Comparison of ENCODE assay signal across 8 cellular contexts in genomic region chr9:35604578-35605335, GRCh38. TPM values are rescaled to one million over a fixed set of nuclear protein-coding genes. Genes with fewer than 3 reads are reported as not detected.
A peak's percentile ranks its signal among the peaks of the same experiment; 100 is the strongest.
DNase-seq lines count a peak whose midpoint lies in the region; ATAC-seq and TF ChIP-seq lines count a peak whose summit lies in the region.

Gene TESK1, plus strand, starts transcription at chr9:35605262. Its CDS starts 358 bp downstream, at chr9:35605620.

- peak within 1 kb of the TSS; percentile 20 for H2BK120ac ChIP-seq in trophoblast cell (ENCODE audit: insufficient read depth, low read length, poor library complexity)

- H2BK5ac ChIP-seq in trophoblast cell (ENCODE audit: low read depth, low read length, poor library complexity) = peak within 1 kb of the TSS; percentile 58

- H3K14ac ChIP-seq in trophoblast cell (ENCODE audit: low read length) = peak within 1 kb of the TSS; percentile 46

- TF ChIP-seq CTCF in heart left ventricle (IDR thresholded peaks at IDR 0.05) (no peak), tibial artery (IDR thresholded peaks at IDR 0.05) (no peak)

- intact Hi-C loops in heart left ventricle (cut with DNase I) = loop anchor here in 5 of 10 donors (1.0 to 10.0 kb wide), 9 partner anchors 42 to 492 kb away; partner anchors contain the start of genes CCDC107 (in 2 of the 5), RMRP (in 2 of the 5), SIT1 (in 2 of the 5) and ATOSB (in 1 of the 5)
- intact Hi-C loops in tibial artery (cut with DNase I; ENCODE audit: low total_unique reads) = loop anchor here (5.0 kb wide), 1 partner anchor 38 kb away; no protein-coding TSS in a partner anchor

- peak within 1 kb of the TSS; percentile 89 for H3K9ac ChIP-seq in adipocyte (ENCODE audit: low read length)
- peak within 1 kb of the TSS; percentile 89 for H3K9ac ChIP-seq in trophoblast cell (ENCODE audit: low read length)

- no peaks in the 10 kb centered on the region for H3K27me3 ChIP-seq in adipocyte (replicated peaks; ENCODE audit: control insufficient read depth, insufficient read depth, low read length)
- no peaks in the 10 kb centered on the region for H3K27me3 ChIP-seq in heart left ventricle
- H3K27me3 ChIP-seq in trophoblast cell (ENCODE audit: insufficient read depth, low read length) = no peaks in the 10 kb centered on the region
- no peaks in the 10 kb centered on the region for H3K27me3 ChIP-seq in tibial artery

- H3K79me2 ChIP-seq in trophoblast cell (ENCODE audit: control insufficient read depth, insufficient read depth, low read length, poor library complexity) = peaks cover 5% of the 10 kb centered on the region

- no peak for TF ChIP-seq POLR2A in heart left ventricle (IDR thresholded peaks at IDR 0.05)

- H3K4me2 ChIP-seq in trophoblast cell (ENCODE audit: low read length) = peak within 1 kb of the TSS; percentile 96

- H3K79me1 ChIP-seq in trophoblast cell (ENCODE audit: low read length) = peaks cover 9% of the 10 kb centered on the region

- H4K8ac ChIP-seq in trophoblast cell (ENCODE audit: low read depth, low read length) = peak within 1 kb of the TSS; percentile 31

- H4K12ac ChIP-seq in trophoblast cell (ENCODE audit: low read depth, low read length) = no peak within 1 kb of the TSS

- H2AFZ ChIP-seq in trophoblast cell (ENCODE audit: insufficient read depth, low read length, poor library complexity) = peak within 1 kb of the TSS; percentile 49

- H3K27ac ChIP-seq in heart left ventricle = peak within 1 kb of the TSS; percentile 77 to 99 (median 93)
- H3K27ac ChIP-seq in trophoblast cell (ENCODE audit: low read depth, low read length) = peak within 1 kb of the TSS; percentile 77
- H3K27ac ChIP-seq in tibial artery = peak within 1 kb of the TSS; percentile 91 to 94

- H3K36me3 ChIP-seq in adipocyte (ENCODE audit: control insufficient read depth, insufficient read depth, low read length, severe bottlenecking) (peaks cover 27% of the 10 kb centered on the region), heart left ventricle (peaks cover 0 to 29% (median 24%) of the 10 kb centered on the region in 9 donors), trophoblast cell (ENCODE audit: control insufficient read depth in 1 of 2, insufficient read depth in 2 of 2, low read length in 2 of 2) (peaks cover 23 to 31% of the 10 kb centered on the region in 2 experiments), tibial artery (peaks cover 17 to 27% (median 18%) of the 10 kb centered on the region in 3 donors)

- WGBS in heart left ventricle, 4 donors = 0 to 1% (median 0%) methylated on average over 22 to 52 of the region's 52 CpGs
- WGBS in trophoblast cell (ENCODE audit: extremely low coverage, insufficient coverage, insufficient read length) = no CpG with 5 or more reads among the region's 52 CpGs

- H3K4me3 ChIP-seq in adipocyte (ENCODE audit: low read length) (peak within 1 kb of the TSS; percentile 92), heart left ventricle (peak within 1 kb of the TSS; percentile 58 to 96 (median 78)), trophoblast cell (ENCODE audit: low read depth, low read length) (peak within 1 kb of the TSS; percentile 84), tibial artery (peak within 1 kb of the TSS; percentile 84 to 94)

- no peak within 1 kb of the TSS for H2BK12ac ChIP-seq in trophoblast cell (ENCODE audit: low read length)

- H2AK5ac ChIP-seq in trophoblast cell (ENCODE audit: low read length) = no peak within 1 kb of the TSS

- peak within 1 kb of the TSS; percentile 16 for H3K18ac ChIP-seq in trophoblast cell (ENCODE audit: low read length)

- ATAC-seq in heart left ventricle = peak; percentile 8 to 62 (median 46)

- peak within 1 kb of the TSS; percentile 31 for H3K4ac ChIP-seq in trophoblast cell (ENCODE audit: low read depth, low read length)

- no peaks in the 10 kb centered on the region for H3K9me3 ChIP-seq in adipocyte (ENCODE audit: control insufficient read depth, low read length)
- H3K9me3 ChIP-seq in heart left ventricle = no peaks in the 10 kb centered on the region
- peaks cover 1% of the 10 kb centered on the region for H3K9me3 ChIP-seq in trophoblast cell (ENCODE audit: insufficient read depth, low read depth, low read length)
- H3K9me3 ChIP-seq in tibial artery = no peaks in the 10 kb centered on the region

- H3K23ac ChIP-seq in trophoblast cell (ENCODE audit: low read length) = no peak within 1 kb of the TSS

- peak within 1 kb of the TSS; percentile 51 for H4K91ac ChIP-seq in trophoblast cell (ENCODE audit: low read depth, low read length)

- DNase-seq in EL (peak; percentile 71), H4 (ENCODE audit: low spot score) (peak; percentile 70), LoVo (ENCODE audit: low spot score) (peak; percentile 84), T follicular helper cell (ENCODE audit: low read depth) (peak; percentile 71), adipocyte (ENCODE audit: low read depth) (peak; percentile 83), heart left ventricle (peak; percentile 73 to 86 (median 80)), trophoblast cell (peak; percentile 74 to 85), tibial artery (peak; percentile 59 to 88)

- H3K4me1 ChIP-seq in adipocyte (ENCODE audit: control insufficient read depth, insufficient read depth, low read length) = peaks cover 32% of the 10 kb centered on the region
- H3K4me1 ChIP-seq in heart left ventricle = peaks cover 6 to 33% (median 25%) of the 10 kb centered on the region in 12 donors
- peaks cover 11 to 16% of the 10 kb centered on the region in 2 experiments for H3K4me1 ChIP-seq in trophoblast cell (ENCODE audit: control insufficient read depth in 1 of 2, insufficient read depth in 2 of 2, low read length in 2 of 2)
- peaks cover 5 to 28% (median 26%) of the 10 kb centered on the region in 4 donors for H3K4me1 ChIP-seq in tibial artery

RNA-seq across cellular contexts. Expression of gene TESK1, which starts in this region (rescaled TPM):
- total RNA-seq in H4 (2014; rRNA removed; shearing (Covaris generic)) = 5.4 and 8.0 TPM in 2 replicates
- 10 to 100 TPM; 19.8 to 47.6 (median 24.5) TPM for total RNA-seq in heart left ventricle
- 10 to 100 TPM; 33.3 to 40.8 TPM for polyA plus RNA-seq in heart left ventricle
- 29.2 and 29.7 TPM in 2 replicates for polyA plus RNA-seq in trophoblast cell (2013)

Comparison
In these comparisons a context has a peak if more than half of its experiments do, and no peak if none do; other contexts are left out.
1. Peak in every context shown above with its lines: DNase-seq, ATAC-seq, H3K4me3 ChIP-seq and H3K27ac ChIP-seq.